In genomic region chr19:54492568-54492967, GRCh38 we compare ENCODE assay signal across 18 cellular contexts. TPM values are rescaled to one million over a fixed set of nuclear protein-coding genes. Genes with fewer than 3 reads are reported as not detected.
DNase-seq lines count a peak whose midpoint lies in the region; ATAC-seq and TF ChIP-seq lines count a peak whose summit lies in the region.
"Had no signal": no experiment of that assay in that cellular context is flagged by ENCODE, and none has a peak within 500 bp of the region (broad histone marks: within the 10 kb centered on the region; RNA-seq: fewer than 3 reads in every experiment).

No MANE protein-coding gene starts in this region.

- peaks cover 16% of the 10 kb centered on the region for H3K27me3 Mint-ChIP-seq in activated naive CD4-positive, alpha-beta T cell treated with anti-CD3 and anti-CD28 coated beads for 36 hours (ENCODE audit: low read depth)
- H3K27me3 Mint-ChIP-seq in activated T-helper 1 cell treated with anti-CD3 and anti-CD28 coated beads, Interleukin-12 subunit alpha, Interleukin-12 subunit beta, Interleukin-2, Interleukin-4 antibody, amounts not matched to agents 30 ng/mL and 10 ng/mL and 1 ng/mL, durations not matched to agents 14 hours and 24 hours and 36 hours (ENCODE audit: insufficient read depth) = peaks cover 19% of the 10 kb centered on the region

- intact Hi-C loops in activated naive CD4-positive, alpha-beta T cell treated with anti-CD3 and anti-CD28 coated beads for 36 hours (cut with micrococcal nuclease) = no loop called here
- intact Hi-C loops in activated T-helper 1 cell treated with anti-CD3 and anti-CD28 coated beads, Interleukin-12 subunit alpha, Interleukin-12 subunit beta, Interleukin-2, Interleukin-4 antibody, amounts not matched to agents 30 ng/mL and 10 ng/mL and 1 ng/mL, durations not matched to agents 14 hours and 24 hours and 36 hours (cut with micrococcal nuclease) = no loop called here

- TF ChIP-seq CTCF in Loucy (conservative IDR thresholded peaks at IDR 0.05; ENCODE audit: low read length) (no peak), upper lobe of left lung (IDR thresholded peaks at IDR 0.05) (no peak)

- H3K9ac ChIP-seq in Loucy (ENCODE audit: low read depth, low read length, poor library complexity, severe bottlenecking) = peak overlapping the region; percentile 48

- H3K4me1 Mint-ChIP-seq in activated naive CD4-positive, alpha-beta T cell treated with anti-CD3 and anti-CD28 coated beads for 36 hours (ENCODE audit: low read depth) = peaks cover 3% of the 10 kb centered on the region
- peaks cover 3% of the 10 kb centered on the region for H3K4me1 Mint-ChIP-seq in activated T-helper 1 cell treated with anti-CD3 and anti-CD28 coated beads, Interleukin-12 subunit alpha, Interleukin-12 subunit beta, Interleukin-2, Interleukin-4 antibody, amounts not matched to agents 30 ng/mL and 10 ng/mL and 1 ng/mL, durations not matched to agents 14 hours and 24 hours and 36 hours (ENCODE audit: low read depth)

- H3K9me2 ChIP-seq in Loucy (replicated peaks; ENCODE audit: low read depth, low read length) = no peaks in the 10 kb centered on the region

- H3K27ac ChIP-seq in upper lobe of left lung = no peak overlapping the region
- H3K27ac ChIP-seq: C4-2B had no signal

- H3K36me3 ChIP-seq in Loucy (ENCODE audit: insufficient read depth, low read length) (no peaks in the 10 kb centered on the region), upper lobe of left lung (no peaks in the 10 kb centered on the region)

- H3K27ac Mint-ChIP-seq in activated naive CD4-positive, alpha-beta T cell treated with anti-CD3 and anti-CD28 coated beads for 36 hours = peak overlapping the region; percentile 24
- H3K27ac Mint-ChIP-seq in activated naive CD4-positive, alpha-beta T cell treated with anti-CD3 and anti-CD28 coated beads, Interleukin-2, amount 50 U/mL, for 72 hours = peak overlapping the region in 1 of 2 donors; percentile 16
- H3K27ac Mint-ChIP-seq in activated T-helper 1 cell treated with anti-CD3 and anti-CD28 coated beads, Interleukin-12 subunit alpha, Interleukin-12 subunit beta, Interleukin-2, Interleukin-4 antibody, amounts not matched to agents 30 ng/mL and 10 ng/mL and 1 ng/mL, durations not matched to agents 14 hours and 24 hours and 36 hours = no peak overlapping the region
- H3K27ac Mint-ChIP-seq: CD4-positive, alpha-beta T cell; IgD-negative memory B cell had no signal

- CTCF ChIA-PET in activated naive CD4-positive, alpha-beta T cell treated with anti-CD3 and anti-CD28 coated beads for 36 hours (lab: Charles Lee) = no interaction called here

- H4K20me1 ChIP-seq in Loucy (ENCODE audit: insufficient read depth, low read length, poor library complexity, severe bottlenecking) = no peaks in the 10 kb centered on the region

- no peaks in the 10 kb centered on the region for H3K4me1 ChIP-seq in Loucy (ENCODE audit: insufficient read depth, low read length, poor library complexity, severe bottlenecking)
- no peaks in the 10 kb centered on the region for H3K4me1 ChIP-seq in upper lobe of left lung

- TF ChIP-seq POLR2A in upper lobe of left lung (IDR thresholded peaks at IDR 0.05) = no peak

- no peaks in the 10 kb centered on the region for H3K36me3 Mint-ChIP-seq in activated naive CD4-positive, alpha-beta T cell treated with anti-CD3 and anti-CD28 coated beads for 36 hours (ENCODE audit: low read depth)
- H3K36me3 Mint-ChIP-seq in activated naive CD4-positive, alpha-beta T cell treated with anti-CD3 and anti-CD28 coated beads, Interleukin-2, amount 50 U/mL, for 72 hours = no peaks in the 10 kb centered on the region
- H3K36me3 Mint-ChIP-seq in activated T-helper 1 cell treated with anti-CD3 and anti-CD28 coated beads, Interleukin-12 subunit alpha, Interleukin-12 subunit beta, Interleukin-2, Interleukin-4 antibody, amounts not matched to agents 30 ng/mL and 10 ng/mL and 1 ng/mL, durations not matched to agents 14 hours and 24 hours and 36 hours (ENCODE audit: low read depth) = no peaks in the 10 kb centered on the region
- H3K36me3 Mint-ChIP-seq: IgD-negative memory B cell had no signal

- DNase-seq in activated naive CD4-positive, alpha-beta T cell treated with anti-CD3 and anti-CD28 coated beads for 36 hours = no peak
- DNase-seq in activated naive CD4-positive, alpha-beta T cell treated with anti-CD3 and anti-CD28 coated beads, Interleukin-2, amount 50 U/mL, for 72 hours (ENCODE audit: low spot score in 2 of 2) = no peak
- DNase-seq in upper lobe of left lung (peak in 1 of 2 donors; percentile 47), NK-92 (lab: John Stamatoyannopoulos, UW; ENCODE audit: unreplicated experiment) (no peak)
- no peak for DNase-seq in activated T-helper 1 cell treated with anti-CD3 and anti-CD28 coated beads, Interleukin-12 subunit alpha, Interleukin-12 subunit beta, Interleukin-2, Interleukin-4 antibody, amounts not matched to agents 30 ng/mL and 10 ng/mL and 1 ng/mL, durations not matched to agents 14 hours and 24 hours and 36 hours (ENCODE audit: low spot score)
- DNase-seq: 8988T; Caco-2; CD4-positive, alpha-beta T cell; GDM1; GOT3; H7 had no signal

- H3K4me3 ChIP-seq in Loucy (ENCODE audit: low read length, poor library complexity, severe bottlenecking) (peak overlapping the region; percentile 45), upper lobe of left lung (no peak overlapping the region)

- 79 to 82% methylated on average over 17 to 18 of the region's 18 CpGs for WGBS in upper lobe of left lung, 2 donors

- TF ChIP-seq EP300 in upper lobe of left lung (IDR thresholded peaks at IDR 0.05) = no peak

- H3K27me3 ChIP-seq in Loucy (ENCODE audit: insufficient read depth, low read length, poor library complexity, severe bottlenecking) (no peaks in the 10 kb centered on the region), upper lobe of left lung (no peaks in the 10 kb centered on the region)

- no peaks in the 10 kb centered on the region for H3K79me2 ChIP-seq in Loucy (ENCODE audit: insufficient read depth, low read length)

- H3K9me3 Mint-ChIP-seq in activated naive CD4-positive, alpha-beta T cell treated with anti-CD3 and anti-CD28 coated beads for 36 hours = no peaks in the 10 kb centered on the region
- H3K9me3 Mint-ChIP-seq in activated naive CD4-positive, alpha-beta T cell treated with anti-CD3 and anti-CD28 coated beads, Interleukin-2, amount 50 U/mL, for 72 hours = no peaks in the 10 kb centered on the region
- H3K9me3 Mint-ChIP-seq in activated T-helper 1 cell treated with anti-CD3 and anti-CD28 coated beads, Interleukin-12 subunit alpha, Interleukin-12 subunit beta, Interleukin-2, Interleukin-4 antibody, amounts not matched to agents 30 ng/mL and 10 ng/mL and 1 ng/mL, durations not matched to agents 14 hours and 24 hours and 36 hours = no peaks in the 10 kb centered on the region
- H3K9me3 Mint-ChIP-seq: CD4-positive, alpha-beta T cell; IgD-negative memory B cell had no signal

- no peaks in the 10 kb centered on the region for H3F3A ChIP-seq in Loucy (ENCODE audit: low read depth)

- H3K4me3 Mint-ChIP-seq in activated naive CD4-positive, alpha-beta T cell treated with anti-CD3 and anti-CD28 coated beads for 36 hours = no peak overlapping the region
- H3K4me3 Mint-ChIP-seq in activated T-helper 1 cell treated with anti-CD3 and anti-CD28 coated beads, Interleukin-12 subunit alpha, Interleukin-12 subunit beta, Interleukin-2, Interleukin-4 antibody, amounts not matched to agents 30 ng/mL and 10 ng/mL and 1 ng/mL, durations not matched to agents 14 hours and 24 hours and 36 hours = no peak overlapping the region
- H3K4me3 Mint-ChIP-seq: CD4-positive, alpha-beta T cell; IgD-negative memory B cell had no signal

- ATAC-seq in activated naive CD4-positive, alpha-beta T cell treated with anti-CD3 and anti-CD28 coated beads, Interleukin-2, amount 50 U/mL, for 72 hours = no peak
- ATAC-seq in upper lobe of left lung (ENCODE audit: low FRiP score in 2 of 2) = peak; percentile 17 to 46
- ATAC-seq in activated CD4-positive, CD25-positive, alpha-beta regulatory T cell treated with anti-CD3 and anti-CD28 coated beads, Interleukin-2, amount 50 U/mL, for 24 hours = no peak
- ATAC-seq: HepG2 had no signal

- H3K9me3 ChIP-seq in Loucy (ENCODE audit: insufficient read depth, low read depth, low read length) = no peaks in the 10 kb centered on the region
- H3K9me3 ChIP-seq in upper lobe of left lung = no peaks in the 10 kb centered on the region
- H3K9me3 ChIP-seq: Caco-2 had no signal

- H3K4me2 ChIP-seq in Loucy (ENCODE audit: low read depth, low read length, poor library complexity, severe bottlenecking) = no peak overlapping the region

- H2AFZ ChIP-seq in Loucy (ENCODE audit: low read length) = no peak overlapping the region

RNA-seq across cellular contexts. Expression of gene LAIR2, which starts 10.1 kb away (rescaled TPM):
- total RNA-seq in activated naive CD4-positive, alpha-beta T cell treated with anti-CD3 and anti-CD28 coated beads for 36 hours = under 1 TPM; 0.45 to 0.69 TPM
- 1 to 10 TPM; 1.7 to 8.4 TPM for total RNA-seq in activated naive CD4-positive, alpha-beta T cell treated with anti-CD3 and anti-CD28 coated beads, Interleukin-2, amount 50 U/mL, for 72 hours
- not detected for total RNA-seq in upper lobe of left lung
- 45.7 and 49.1 TPM in 2 replicates for total RNA-seq in activated T-helper 1 cell treated with anti-CD3 and anti-CD28 coated beads, Interleukin-12 subunit alpha, Interleukin-12 subunit beta, Interleukin-2, Interleukin-4 antibody, amounts not matched to agents 30 ng/mL and 10 ng/mL and 1 ng/mL, durations not matched to agents 14 hours and 24 hours and 36 hours
- total RNA-seq: A673, Caco-2, Daoy, H7 had no signal

RNA-seq across cellular contexts. Expression of gene CDC42EP5, which starts 19.5 kb away (rescaled TPM):
- total RNA-seq in activated naive CD4-positive, alpha-beta T cell treated with anti-CD3 and anti-CD28 coated beads for 36 hours = not detected
- total RNA-seq in activated naive CD4-positive, alpha-beta T cell treated with anti-CD3 and anti-CD28 coated beads, Interleukin-2, amount 50 U/mL, for 72 hours = not detected
- total RNA-seq in upper lobe of left lung = 10 to 100 TPM; 11.1 to 40.4 (median 20.6) TPM
- total RNA-seq in activated T-helper 1 cell treated with anti-CD3 and anti-CD28 coated beads, Interleukin-12 subunit alpha, Interleukin-12 subunit beta, Interleukin-2, Interleukin-4 antibody, amounts not matched to agents 30 ng/mL and 10 ng/mL and 1 ng/mL, durations not matched to agents 14 hours and 24 hours and 36 hours = not detected in 2 replicates
- total RNA-seq: CD4-positive, alpha-beta T cell had no signal

RNA-seq across cellular contexts. Expression of gene LENG9, which starts 29.0 kb away (rescaled TPM):
- total RNA-seq in activated naive CD4-positive, alpha-beta T cell treated with anti-CD3 and anti-CD28 coated beads for 36 hours = 1 to 10 TPM; 5.7 to 7.1 TPM
- 1 to 10 TPM; 2.5 to 5.8 TPM for total RNA-seq in activated naive CD4-positive, alpha-beta T cell treated with anti-CD3 and anti-CD28 coated beads, Interleukin-2, amount 50 U/mL, for 72 hours
- total RNA-seq in upper lobe of left lung = 10 to 100 TPM in 2 of 6 donors, 1 to 10 TPM in 4; 3.3 to 12.6 (median 9.1) TPM
- 8.4 and 11.5 TPM in 2 replicates for total RNA-seq in activated T-helper 1 cell treated with anti-CD3 and anti-CD28 coated beads, Interleukin-12 subunit alpha, Interleukin-12 subunit beta, Interleukin-2, Interleukin-4 antibody, amounts not matched to agents 30 ng/mL and 10 ng/mL and 1 ng/mL, durations not matched to agents 14 hours and 24 hours and 36 hours

RNA-seq across cellular contexts. Expression of gene LENG8, which starts 43.6 kb away (rescaled TPM):
- total RNA-seq in activated naive CD4-positive, alpha-beta T cell treated with anti-CD3 and anti-CD28 coated beads for 36 hours = 100 to 1,000 TPM; 171 to 175 TPM
- total RNA-seq in activated naive CD4-positive, alpha-beta T cell treated with anti-CD3 and anti-CD28 coated beads, Interleukin-2, amount 50 U/mL, for 72 hours = 100 to 1,000 TPM; 191 to 205 TPM
- total RNA-seq in upper lobe of left lung = 1,000 to 10,000 TPM in 1 of 6 donors, 100 to 1,000 TPM in 4, 10 to 100 TPM in 1; 72.2 to 1,027 (median 188) TPM
- total RNA-seq in activated T-helper 1 cell treated with anti-CD3 and anti-CD28 coated beads, Interleukin-12 subunit alpha, Interleukin-12 subunit beta, Interleukin-2, Interleukin-4 antibody, amounts not matched to agents 30 ng/mL and 10 ng/mL and 1 ng/mL, durations not matched to agents 14 hours and 24 hours and 36 hours = 192 and 193 TPM in 2 replicates

Comparison
In these comparisons a context has a peak if more than half of its experiments do, and no peak if none do; other contexts are left out.
1. ATAC-seq: peak in upper lobe of left lung (2 of 2); none in activated naive CD4-positive, alpha-beta T cell treated with anti-CD3 and anti-CD28 coated beads, Interleukin-2, amount 50 U/mL, for 72 hours (0 of 2) and activated CD4-positive, CD25-positive, alpha-beta regulatory T cell treated with anti-CD3 and anti-CD28 coated beads, Interleukin-2, amount 50 U/mL, for 24 hours (0 of 2).
2. RNA of gene CDC42EP5, which starts 19.5 kb away (total RNA-seq): 11.1 to 40.4 TPM in upper lobe of left lung; not detected in activated naive CD4-positive, alpha-beta T cell treated with anti-CD3 and anti-CD28 coated beads for 36 hours, not detected in activated T-helper 1 cell treated with anti-CD3 and anti-CD28 coated beads, Interleukin-12 subunit alpha, Interleukin-12 subunit beta, Interleukin-2, Interleukin-4 antibody, amounts not matched to agents 30 ng/mL and 10 ng/mL and 1 ng/mL, durations not matched to agents 14 hours and 24 hours and 36 hours and not detected in activated naive CD4-positive, alpha-beta T cell treated with anti-CD3 and anti-CD28 coated beads, Interleukin-2, amount 50 U/mL, for 72 hours; every median in the first group is over 10 times any median in the second.